In genomic region chr1:57210881-57211280, GRCh38 we compare ENCODE assay signal across 9 cellular contexts.
"Had no signal": no experiment of that assay in that cellular context is flagged by ENCODE, and none has a peak within 500 bp of the region (broad histone marks: within the 10 kb centered on the region; RNA-seq: fewer than 3 reads in every experiment).

No MANE protein-coding gene starts in this region.

- H3K4me3 ChIP-seq: GM23248, HAP-1 had no signal

- FAIRE-seq: HepG2 had no signal

- DNase-seq: GM23248, GOT3, H7, HFFc6, KBM-7 had no signal

- H3K4me1 ChIP-seq: HAP-1 had no signal

- H3K27ac ChIP-seq: GM23248, HL-60 had no signal

- ATAC-seq: HCT116, HepG2 had no signal

- H3K9ac ChIP-seq: GM23248 had no signal

- H3K36me3 ChIP-seq: HAP-1 had no signal
